Comparison of ENCODE assay signal across 12 cellular contexts in genomic region chr9:16704096-16704488, GRCh38.
DNase-seq lines count a peak whose midpoint lies in the region; ATAC-seq and TF ChIP-seq lines count a peak whose summit lies in the region.
"Had no signal": no experiment of that assay in that cellular context is flagged by ENCODE, and none has a peak within 500 bp of the region (broad histone marks: within the 10 kb centered on the region; RNA-seq: fewer than 3 reads in every experiment).

No MANE protein-coding gene starts in this region.

- DNase-seq in AG04450 (ENCODE audit: low read depth, low spot score) (no peak), Panc1 (ENCODE audit: low read depth, low spot score) (no peak), esophagus muscularis mucosa (ENCODE audit: extremely low spot score) (no peak), renal cortical epithelial cell (ENCODE audit: low read depth) (peak; percentile 47), substantia nigra (lab: John Stamatoyannopoulos, UW) (no peak), SW480 (ENCODE audit: low spot score) (no peak)
- no peak for DNase-seq in stimulated activated effector memory CD8-positive, alpha-beta T cell treated with anti-CD3 and anti-CD28 coated beads, Interleukin-12 subunit alpha, Interleukin-12 subunit beta, amount 100 ng/mL, for 72 hours (ENCODE audit: low spot score in 2 of 2)
- no peak for DNase-seq in naive thymus-derived CD4-positive, alpha-beta T cell
- DNase-seq: activated T-cell treated with anti-CD3 and anti-CD28 coated beads, Interleukin-2, amount 50 U/mL, for 72 hours had no signal

- no peak for ATAC-seq in Panc1
- no peak for ATAC-seq in stimulated activated effector memory CD8-positive, alpha-beta T cell treated with anti-CD3 and anti-CD28 coated beads, Interleukin-12 subunit alpha, Interleukin-12 subunit beta, amount 100 ng/mL, for 72 hours
- ATAC-seq in naive thymus-derived CD4-positive, alpha-beta T cell, result no peak
- ATAC-seq: activated T-cell treated with anti-CD3 and anti-CD28 coated beads, Interleukin-2, amount 50 U/mL, for 72 hours; K562 had no signal

- H3K36me3 ChIP-seq in Panc1 (ENCODE audit: control insufficient read depth, insufficient read depth, low read length) (no peaks in the 10 kb centered on the region), esophagus muscularis mucosa (no peaks in the 10 kb centered on the region)
- H3K36me3 ChIP-seq in naive thymus-derived CD4-positive, alpha-beta T cell (ENCODE audit: control insufficient read depth in 2 of 3, insufficient read depth in 3 of 3, low read length in 3 of 3), result no peaks in the 10 kb centered on the region

- H3K27me3 Mint-ChIP-seq in naive thymus-derived CD4-positive, alpha-beta T cell, result peaks cover 0 to 3% (median 0%) of the 10 kb centered on the region in 5 donors

- in situ Hi-C loops in Panc1 (cut with HindIII; ENCODE audit: low pct_unique_long_range_greater_than_20kb, low sequenced_read_pairs), result no loop called here

- H3K27me3 ChIP-seq in AG04450 (ENCODE audit: control insufficient read depth, insufficient read depth, low read length), result no peaks in the 10 kb centered on the region
- H3K27me3 ChIP-seq in Panc1 (ENCODE audit: control insufficient read depth, insufficient read depth, low read length), result no peaks in the 10 kb centered on the region
- no peaks in the 10 kb centered on the region for H3K27me3 ChIP-seq in esophagus muscularis mucosa
- no peaks in the 10 kb centered on the region for H3K27me3 ChIP-seq in naive thymus-derived CD4-positive, alpha-beta T cell (ENCODE audit: control insufficient read depth in 2 of 2, insufficient read depth in 2 of 2, low read length in 2 of 2)

- H3K9me3 ChIP-seq in AG04450 (ENCODE audit: control insufficient read depth, insufficient read depth, low read length) (no peaks in the 10 kb centered on the region), Panc1 (ENCODE audit: control insufficient read depth, insufficient read depth, low read depth, low read length) (no peaks in the 10 kb centered on the region), esophagus muscularis mucosa (no peaks in the 10 kb centered on the region)
- H3K9me3 ChIP-seq in naive thymus-derived CD4-positive, alpha-beta T cell (ENCODE audit: control insufficient read depth in 2 of 3, low read length in 3 of 3), result no peaks in the 10 kb centered on the region

- CTCF ChIA-PET in AG04450 (lab: Charles Lee), result no interaction called here
- CTCF ChIA-PET in Panc1 (lab: Charles Lee), result no interaction called here
- CTCF ChIA-PET in naive thymus-derived CD4-positive, alpha-beta T cell (lab: Charles Lee), result no interaction called here

- no peak for TF ChIP-seq POLR2A in esophagus muscularis mucosa (IDR thresholded peaks at IDR 0.05; ENCODE audit: low read depth)

- TF ChIP-seq CTCF in AG04450 (IDR thresholded peaks at IDR 0.05; ENCODE audit: low read depth, low read length), result no peak
- no peak for TF ChIP-seq CTCF in Panc1 (IDR thresholded peaks at IDR 0.05)
- no peak for TF ChIP-seq CTCF in esophagus muscularis mucosa (IDR thresholded peaks at IDR 0.05)

- BruUV-seq in Panc1 (replicated peaks; lab: Mats Ljungman, UMichigan), result TSS peak; percentile 82

- H3K4me3 Mint-ChIP-seq in stimulated activated effector memory CD8-positive, alpha-beta T cell treated with anti-CD3 and anti-CD28 coated beads, Interleukin-12 subunit alpha, Interleukin-12 subunit beta, amount 100 ng/mL, for 72 hours, result no peak overlapping the region
- H3K4me3 Mint-ChIP-seq in naive thymus-derived CD4-positive, alpha-beta T cell, result no peak overlapping the region
- H3K4me3 Mint-ChIP-seq: activated T-cell treated with anti-CD3 and anti-CD28 coated beads, Interleukin-2, amount 50 U/mL, for 72 hours had no signal

- peak overlapping the region; percentile 34 for H3K4me3 ChIP-seq in AG04450 (ENCODE audit: low read depth, low read length)
- peak overlapping the region; percentile 38 to 54 for H3K4me3 ChIP-seq in Panc1 (ENCODE audit: low read depth in 2 of 2, low read length in 2 of 2)
- peak overlapping the region; percentile 44 to 61 (median 49) for H3K4me3 ChIP-seq in esophagus muscularis mucosa
- no peak overlapping the region for H3K4me3 ChIP-seq in naive thymus-derived CD4-positive, alpha-beta T cell (ENCODE audit: low read length)
- H3K4me3 ChIP-seq: K562 had no signal

- H3K9me3 Mint-ChIP-seq in stimulated activated effector memory CD8-positive, alpha-beta T cell treated with anti-CD3 and anti-CD28 coated beads, Interleukin-12 subunit alpha, Interleukin-12 subunit beta, amount 100 ng/mL, for 72 hours, result peaks cover 10% of the 10 kb centered on the region
- H3K9me3 Mint-ChIP-seq in naive thymus-derived CD4-positive, alpha-beta T cell, result peaks cover 0 to 14% (median 3%) of the 10 kb centered on the region in 11 donors
- H3K9me3 Mint-ChIP-seq: WTC11 had no signal

- H3K4me1 ChIP-seq in Panc1 (ENCODE audit: control insufficient read depth, insufficient read depth, low read length) (peaks cover 8% of the 10 kb centered on the region), esophagus muscularis mucosa (peaks cover 8 to 70% (median 64%) of the 10 kb centered on the region in 4 donors)
- no peaks in the 10 kb centered on the region for H3K4me1 ChIP-seq in naive thymus-derived CD4-positive, alpha-beta T cell (ENCODE audit: control insufficient read depth in 2 of 2, insufficient read depth in 2 of 2, low read length in 2 of 2)

- H3K27ac Mint-ChIP-seq in stimulated activated effector memory CD8-positive, alpha-beta T cell treated with anti-CD3 and anti-CD28 coated beads, Interleukin-12 subunit alpha, Interleukin-12 subunit beta, amount 100 ng/mL, for 72 hours, result no peak overlapping the region
- no peak overlapping the region for H3K27ac Mint-ChIP-seq in naive thymus-derived CD4-positive, alpha-beta T cell
- H3K27ac Mint-ChIP-seq: activated T-cell treated with anti-CD3 and anti-CD28 coated beads, Interleukin-2, amount 50 U/mL, for 72 hours had no signal

- intact Hi-C loops in Panc1 (cut with micrococcal nuclease; ENCODE audit: unreplicated experiment), result loop anchor here (10.0 kb wide), 1 partner anchor 79 kb away; no protein-coding TSS in a partner anchor
- intact Hi-C loops in esophagus muscularis mucosa (cut with DNase I), result no loop called here
- intact Hi-C loops in naive thymus-derived CD4-positive, alpha-beta T cell (cut with micrococcal nuclease), result no loop called here

- H3K4me1 Mint-ChIP-seq in stimulated activated effector memory CD8-positive, alpha-beta T cell treated with anti-CD3 and anti-CD28 coated beads, Interleukin-12 subunit alpha, Interleukin-12 subunit beta, amount 100 ng/mL, for 72 hours, result peaks cover 6% of the 10 kb centered on the region
- peaks cover 0 to 9% (median 0%) of the 10 kb centered on the region in 7 donors for H3K4me1 Mint-ChIP-seq in naive thymus-derived CD4-positive, alpha-beta T cell

- POLR2A ChIA-PET in AG04450 (lab: Yijun Ruan, JAX) (interaction anchor here (0.9 to 1.6 kb wide), 5 partner anchors 23 to 368 kb away, joined by 3 to 11 read pairs (median 4); no protein-coding TSS in a partner anchor), Panc1 (lab: Charles Lee) (no interaction called here)
- POLR2A ChIA-PET in naive thymus-derived CD4-positive, alpha-beta T cell (lab: Charles Lee), result no interaction called here

- 23% methylated on average over 3 of the region's 3 CpGs for WGBS in esophagus muscularis mucosa

- no peak for TF ChIP-seq EP300 in esophagus muscularis mucosa (IDR thresholded peaks at IDR 0.05)

- no peaks in the 10 kb centered on the region for H3K36me3 Mint-ChIP-seq in stimulated activated effector memory CD8-positive, alpha-beta T cell treated with anti-CD3 and anti-CD28 coated beads, Interleukin-12 subunit alpha, Interleukin-12 subunit beta, amount 100 ng/mL, for 72 hours
- no peaks in the 10 kb centered on the region for H3K36me3 Mint-ChIP-seq in naive thymus-derived CD4-positive, alpha-beta T cell
- H3K36me3 Mint-ChIP-seq: WTC11 had no signal

- H3K27ac ChIP-seq in AG04450 (ENCODE audit: low read depth, low read length), result peak overlapping the region; percentile 34
- peak overlapping the region; percentile 94 for H3K27ac ChIP-seq in Panc1 (ENCODE audit: low read length)
- peak overlapping the region; percentile 84 to 94 (median 88) for H3K27ac ChIP-seq in esophagus muscularis mucosa (replicated peaks in 1 of 4)
- H3K27ac ChIP-seq in substantia nigra (ENCODE audit: low read depth, low read length, poor library complexity, severe bottlenecking), result no peak overlapping the region
- no peak overlapping the region for H3K27ac ChIP-seq in naive thymus-derived CD4-positive, alpha-beta T cell (ENCODE audit: low read depth, low read length)
- H3K27ac ChIP-seq: C4-2B had no signal

Comparison
In these comparisons a context has a peak if more than half of its experiments do, and no peak if none do; other contexts are left out.
1. H3K27ac ChIP-seq: peak in AG04450 (single experiment), Panc1 (single experiment) and esophagus muscularis mucosa (4 of 4); none in substantia nigra (single experiment) and naive thymus-derived CD4-positive, alpha-beta T cell (single experiment).